Comparison of ENCODE assay signal across 11 cellular contexts in the genomic region with DNA sequence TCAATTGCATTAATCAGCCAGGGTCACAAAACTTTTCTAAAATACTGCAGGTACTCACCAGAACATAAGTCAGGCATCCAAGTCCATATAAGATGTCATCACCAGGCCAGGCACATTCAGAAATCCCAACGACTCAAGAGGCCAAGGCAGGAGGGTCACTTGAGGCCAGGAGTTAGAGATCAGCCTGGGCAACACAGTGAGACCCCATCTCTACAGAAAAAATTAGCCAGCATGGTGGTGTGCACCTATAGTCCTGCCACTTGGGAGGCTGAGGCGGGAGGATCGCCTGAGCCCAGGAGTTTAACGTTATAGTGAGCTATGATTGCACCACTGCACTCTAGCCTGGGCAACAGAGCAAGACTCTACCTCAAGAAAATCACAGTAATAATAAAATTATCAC.
"Had no signal": no experiment of that assay in that cellular context is flagged by ENCODE, and none has a peak within 500 bp of the region (broad histone marks: within the 10 kb centered on the region; RNA-seq: fewer than 3 reads in every experiment).

No MANE protein-coding gene starts in this region.

- H3K4me1 Mint-ChIP-seq: GM23338, H9 had no signal

- H3K4me3 ChIP-seq: GM23248, GM23338, HAP-1 had no signal

- H3K9me3 Mint-ChIP-seq: GM23338, HFFc6 had no signal

- DNase-seq: GM23248, GOT3, H7, H9, HCEC 1CT, HFFc6 had no signal

- H3K9me3 ChIP-seq: HAP-1 had no signal

- H3K4me3 Mint-ChIP-seq: GM23338, H9, HFFc6 had no signal

- H3K27ac ChIP-seq: GM23248 had no signal

- H3K27ac Mint-ChIP-seq: GM23338, H9, HFFc6 had no signal

- ATAC-seq: GM23338, HCT116 had no signal

- H2AFZ ChIP-seq: GM23248, GM23338 had no signal

- H3K4me2 ChIP-seq: GM23338 had no signal

- H3K9ac ChIP-seq: GM23248 had no signal

- FAIRE-seq: H1, H54 had no signal

- H3K4me1 ChIP-seq: HAP-1 had no signal

- H3K36me3 ChIP-seq: HAP-1 had no signal
